7 cellular contexts compared by ENCODE assay signal in genomic region chr2:88831792-88832248, GRCh38.
DNase-seq lines count a peak whose midpoint lies in the region; ATAC-seq and TF ChIP-seq lines count a peak whose summit lies in the region.

No MANE protein-coding gene starts in this region.

- no peak overlapping the region for H3K4me3 ChIP-seq in colonic mucosa

- H3K4me3 Mint-ChIP-seq in nephron progenitor cell, result no peak overlapping the region

- peak; percentile 63 for ATAC-seq in HG03457 (IDR thresholded peaks at IDR 0.05; ENCODE audit: unreplicated experiment)
- peak; percentile 92 for ATAC-seq in SK-N-SH treated with all-trans-retinoic acid at 6 μM for 48 hours

- no peaks in the 10 kb centered on the region for H3K9me3 ChIP-seq in colonic mucosa

- no peak overlapping the region for H3K9ac ChIP-seq in colonic mucosa (ENCODE audit: low read depth in 2 of 2, low read length in 2 of 2)

- peaks cover 6% of the 10 kb centered on the region for H3K27me3 Mint-ChIP-seq in nephron progenitor cell (ENCODE audit: low read depth, poor library complexity)

- H3K36me3 ChIP-seq in colonic mucosa, result no peaks in the 10 kb centered on the region

- H3K27ac ChIP-seq in colonic mucosa, result no peak overlapping the region

- H3K27me3 ChIP-seq in colonic mucosa, result no peaks in the 10 kb centered on the region

- DNase-seq in GM10266 (ENCODE audit: extremely low spot score) (peak; percentile 54), GM20000 (ENCODE audit: low spot score) (peak; percentile 78), colonic mucosa (peak; percentile 76), nephron progenitor cell (peak; percentile 22), NCI-H2196 treated with DMSO at 0.1 percent for 48 hours (lab: John Stamatoyannopoulos, UW; ENCODE audit: unreplicated experiment) (no peak)

- intact Hi-C loops in colonic mucosa (cut with DNase I), result no loop called here

- no peaks in the 10 kb centered on the region for H3K4me1 Mint-ChIP-seq in nephron progenitor cell

- no peaks in the 10 kb centered on the region for H3K4me1 ChIP-seq in colonic mucosa

- H3K27ac Mint-ChIP-seq in nephron progenitor cell, result no peak overlapping the region

- TF ChIP-seq CTCF in GM10266 (IDR thresholded peaks at IDR 0.05; ENCODE audit: control insufficient read depth, insufficient read depth, low read depth, missing control alignments) (peak; percentile 86), GM20000 (IDR thresholded peaks at IDR 0.05; ENCODE audit: extremely low read depth, missing control alignments) (peak; percentile 87), colonic mucosa (IDR thresholded peaks at IDR 0.05) (peak; percentile 86), nephron progenitor cell (IDR thresholded peaks at IDR 0.05) (no peak)

- no peaks in the 10 kb centered on the region for H3K36me3 Mint-ChIP-seq in nephron progenitor cell (ENCODE audit: low read depth)

- H3K9me3 Mint-ChIP-seq in nephron progenitor cell, result peaks cover 62% of the 10 kb centered on the region

TF ChIP-seq in SK-N-SH treated with all-trans-retinoic acid at 6 μM for 48 hours, 23 proteins besides CTCF, POLR2A, EP300 and RAD21:
- TF ChIP-seq POU6F1 (CRISPR knock-in tag; IDR thresholded peaks at IDR 0.05; ENCODE audit: borderline replicate concordance, low read depth) (no peak), CREB5 (CRISPR knock-in tag; IDR thresholded peaks at IDR 0.05; ENCODE audit: low read depth) (no peak), TSHZ2 (CRISPR knock-in tag; IDR thresholded peaks at IDR 0.05) (no peak), ZC3H10 (CRISPR knock-in tag; IDR thresholded peaks at IDR 0.05) (no peak), ISL1 (CRISPR knock-in tag; IDR thresholded peaks at IDR 0.05) (no peak), ESRRG (CRISPR knock-in tag; IDR thresholded peaks at IDR 0.05) (no peak), ZFP30 (CRISPR knock-in tag; IDR thresholded peaks at IDR 0.05) (no peak), GLIS3 (CRISPR knock-in tag; IDR thresholded peaks at IDR 0.05) (no peak), PATZ1 (CRISPR knock-in tag; IDR thresholded peaks at IDR 0.05; ENCODE audit: borderline replicate concordance) (no peak), ZNF70 (CRISPR knock-in tag; IDR thresholded peaks at IDR 0.05) (no peak), ZNF8 (CRISPR knock-in tag; IDR thresholded peaks at IDR 0.05) (no peak)
